In the genomic region with DNA sequence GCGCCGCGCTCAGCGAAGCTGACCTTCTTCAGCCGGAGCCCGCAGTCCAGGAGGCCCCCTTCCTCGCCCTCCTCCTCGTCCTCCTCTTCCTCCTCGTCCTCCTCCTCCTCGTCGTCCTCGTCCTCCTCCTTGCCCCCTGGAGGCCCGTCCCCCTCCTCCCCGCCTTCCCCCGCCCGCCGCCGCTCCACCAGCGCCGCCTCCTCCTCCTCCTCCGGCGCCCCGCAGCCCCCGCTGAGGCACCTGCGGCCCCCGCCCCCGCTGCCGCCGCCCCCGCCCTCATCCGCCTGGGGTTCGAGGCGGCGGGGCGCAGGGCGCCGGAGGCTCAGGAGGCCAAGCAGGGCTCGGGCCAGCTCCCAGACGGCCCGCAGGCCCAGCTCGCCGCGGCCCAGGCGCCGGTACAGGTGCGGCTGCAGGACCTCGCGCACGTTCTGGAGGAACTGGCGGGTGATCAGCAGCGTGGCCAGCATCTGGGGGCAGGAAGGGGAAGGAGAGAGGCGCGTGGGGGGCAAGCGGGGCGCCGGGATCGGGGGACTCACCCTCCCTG, we compare ENCODE assay signal across 8 cellular contexts. TPM values are rescaled to one million over a fixed set of nuclear protein-coding genes. Genes with fewer than 3 reads are reported as not detected.
DNase-seq lines count a peak whose midpoint lies in the region; TF ChIP-seq lines count a peak whose summit lies in the region.

No MANE protein-coding gene starts in this region.

- in situ Hi-C loops in mammary epithelial cell (cut with MboI; ENCODE audit: low sequenced_read_pairs in 2 of 2): no loop called here

- dilution Hi-C loops in mammary epithelial cell (cut with HindIII; ENCODE audit: low sequenced_read_pairs): loop anchor here (25.0 kb wide), 1 partner anchor 109 kb away; a partner anchor contains a TSS

- peak overlapping the region; percentile 55 for H3K27ac ChIP-seq in BLaER1
- H3K27ac ChIP-seq in HUES64 (ENCODE audit: low read depth, low read length): peak overlapping the region; percentile 86
- peak overlapping the region; percentile 19 for H3K27ac ChIP-seq in mammary epithelial cell (ENCODE audit: insufficient read depth, low read depth, low read length)

- H3K4me3 Mint-ChIP-seq in mesothelial cell of epicardium: peak overlapping the region; percentile 58

- H4K20me1 ChIP-seq in BLaER1 (peaks cover 25% of the 10 kb centered on the region), mammary epithelial cell (ENCODE audit: insufficient read depth, low read length) (no peaks in the 10 kb centered on the region)

- H3K4me2 ChIP-seq in BLaER1: peak overlapping the region; percentile 95
- peak overlapping the region; percentile 87 for H3K4me2 ChIP-seq in mammary epithelial cell (ENCODE audit: insufficient read depth, low read depth, low read length)

- CTCF ChIA-PET in mammary epithelial cell (lab: Charles Lee; ENCODE audit: low non-redundant PET): interaction anchor here (0.6 kb wide), 1 partner anchor 20 kb away, joined by 13 read pairs; no protein-coding TSS in a partner anchor

- peaks cover 36% of the 10 kb centered on the region for H3K36me3 ChIP-seq in BLaER1
- peaks cover 23% of the 10 kb centered on the region for H3K36me3 ChIP-seq in HUES64 (ENCODE audit: insufficient read depth, low read length)
- H3K36me3 ChIP-seq in mammary epithelial cell (ENCODE audit: insufficient read depth, low read length): no peaks in the 10 kb centered on the region

- H3K79me2 ChIP-seq in mammary epithelial cell (ENCODE audit: insufficient read depth, low read length): no peaks in the 10 kb centered on the region

- DNase-seq in mammary epithelial cell: no peak
- no peak for DNase-seq in mesothelial cell of epicardium (ENCODE audit: low spot score in 2 of 2, unreplicated experiment in 2 of 2)
- DNase-seq in LoVo (ENCODE audit: low spot score): no peak
- DNase-seq in ecto neural progenitor cell (ENCODE audit: low spot score): no peak
- no peak for DNase-seq in D341Med (ENCODE audit: low spot score)
- no peak for DNase-seq in NCI-H345 (lab: John Stamatoyannopoulos, UW)

- no TSS peak for BruUV-seq in mammary epithelial cell (replicated peaks; lab: Mats Ljungman, UMichigan)

- no peak overlapping the region for H3K27ac Mint-ChIP-seq in mesothelial cell of epicardium

- H3K9me3 ChIP-seq in BLaER1 (peaks cover 4% of the 10 kb centered on the region; the same call in 1 of the 2 replicates), HUES64 (ENCODE audit: insufficient read depth, low read depth, low read length) (no peaks in the 10 kb centered on the region), mammary epithelial cell (replicated peaks; ENCODE audit: insufficient read depth, low read length) (no peaks in the 10 kb centered on the region)

- intact Hi-C loops in mammary epithelial cell (cut with micrococcal nuclease): no loop called here

- H3K27me3 ChIP-seq in BLaER1 (peaks cover 23% of the 10 kb centered on the region), HUES64 (ENCODE audit: insufficient read depth, low read length) (peaks cover 7% of the 10 kb centered on the region), mammary epithelial cell (ENCODE audit: insufficient read depth, low read length) (no peaks in the 10 kb centered on the region)

- peak overlapping the region; percentile 70 for H3K9ac ChIP-seq in BLaER1
- H3K9ac ChIP-seq in HUES64 (ENCODE audit: low read depth, low read length): peak overlapping the region; percentile 83
- H3K9ac ChIP-seq in mammary epithelial cell (ENCODE audit: insufficient read depth, low read length): no peak overlapping the region

- peaks cover 10% of the 10 kb centered on the region for H3K36me3 Mint-ChIP-seq in mesothelial cell of epicardium

- H3K4me3 ChIP-seq in BLaER1 (peak overlapping the region; percentile 61), HUES64 (ENCODE audit: low read length) (peak overlapping the region; percentile 71), mammary epithelial cell (replicated peaks in 1 of 3; ENCODE audit: insufficient read depth in 1 of 3, low read depth in 2 of 3, low read length in 3 of 3) (peak overlapping the region; percentile 43 to 51 (median 45))

- peaks cover 54% of the 10 kb centered on the region for H3K4me1 ChIP-seq in BLaER1
- 0 out of 2 replicates have a peak, but pooled peaks cover 4% of the 10 kb centered on the region for H3K4me1 ChIP-seq in HUES64 (ENCODE audit: insufficient read depth, low read length)
- peaks cover 49% of the 10 kb centered on the region for H3K4me1 ChIP-seq in mammary epithelial cell (ENCODE audit: insufficient read depth, low read length)

- peaks cover 14% of the 10 kb centered on the region for H3K27me3 Mint-ChIP-seq in mesothelial cell of epicardium (ENCODE audit: low read depth)

- TF ChIP-seq CTCF in mammary epithelial cell (conservative IDR thresholded peaks at IDR 0.05 in 1 of 2, IDR thresholded peaks at IDR 0.05 in 1 of 2; ENCODE audit: extremely low read depth in 1 of 2, insufficient read depth in 1 of 2, low read depth in 1 of 2, low read length in 2 of 2) (no peak), mesothelial cell of epicardium (IDR thresholded peaks at IDR 0.05; ENCODE audit: unreplicated experiment) (no peak)

- H3K9me3 Mint-ChIP-seq in mesothelial cell of epicardium: no peaks in the 10 kb centered on the region

- WGBS in HUES64: 1% methylated on average over 48 of the region's 57 CpGs
- WGBS in mammary epithelial cell (ENCODE audit: low coverage, missing lambda C conversion rate): 2% methylated on average over 9 of the region's 57 CpGs

- peak overlapping the region; percentile 84 for H2AFZ ChIP-seq in mammary epithelial cell (ENCODE audit: low read depth, low read length)

- H3K4me1 Mint-ChIP-seq in mesothelial cell of epicardium: peaks cover 11% of the 10 kb centered on the region

RNA-seq across cellular contexts. Expression of a gene that starts 6.1 kb away (rescaled TPM):
- 10.3 TPM for polyA plus RNA-seq in HUES64 (2013, experiment 1 of 2)
- polyA plus RNA-seq in HUES64 (2013, experiment 2 of 2): 12.1 TPM
- total RNA-seq in mammary epithelial cell (10 to 100 TPM in 1 of 2 donors, 1 to 10 TPM in 1; 3.5 to 10.8 TPM), mesothelial cell of epicardium (42.1 to 43.7 TPM (median 43.5 TPM) in 3 replicates)
- 1.3 TPM for polyA plus RNA-seq in mammary epithelial cell
- polyA minus RNA-seq in mammary epithelial cell: 5.0 TPM

RNA-seq across cellular contexts. Expression of a gene that starts 8.8 kb away (rescaled TPM):
- polyA plus RNA-seq in HUES64 (2013, experiment 1 of 2): 27.5 TPM
- 24.0 TPM for polyA plus RNA-seq in HUES64 (2013, experiment 2 of 2)
- total RNA-seq in mammary epithelial cell: 10 to 100 TPM; 17.5 to 35.3 TPM
- polyA plus RNA-seq in mammary epithelial cell: 12.5 TPM
- polyA minus RNA-seq in mammary epithelial cell: 12.3 TPM
- total RNA-seq in mesothelial cell of epicardium: 42.5 to 47.0 TPM (median 45.0 TPM) in 3 replicates

RNA-seq across cellular contexts. Expression of a gene that starts 19.2 kb away (rescaled TPM):
- polyA plus RNA-seq in HUES64 (2013, experiment 1 of 2): 50.7 TPM
- polyA plus RNA-seq in HUES64 (2013, experiment 2 of 2): 48.0 TPM
- total RNA-seq in mammary epithelial cell: 10 to 100 TPM; 35.8 to 83.1 TPM
- 72.6 TPM for polyA plus RNA-seq in mammary epithelial cell
- 26.9 TPM for polyA minus RNA-seq in mammary epithelial cell
- 37.3 to 39.6 TPM (median 38.3 TPM) in 3 replicates for total RNA-seq in mesothelial cell of epicardium

RNA-seq across cellular contexts. Expression of a gene that starts 22.9 kb away (rescaled TPM):
- 68.6 TPM for polyA plus RNA-seq in HUES64 (2013, experiment 1 of 2)
- 78.5 TPM for polyA plus RNA-seq in HUES64 (2013, experiment 2 of 2)
- total RNA-seq in mammary epithelial cell (10 to 100 TPM; 36.7 to 76.3 TPM), mesothelial cell of epicardium (47.7 to 51.0 TPM (median 50.1 TPM) in 3 replicates)
- polyA plus RNA-seq in mammary epithelial cell: 43.1 TPM
- polyA minus RNA-seq in mammary epithelial cell: 7.2 TPM

RNA-seq across cellular contexts. Expression of a gene that starts 25.4 kb away (rescaled TPM):
- 7.6 TPM for polyA plus RNA-seq in HUES64 (2013, experiment 1 of 2)
- polyA plus RNA-seq in HUES64 (2013, experiment 2 of 2): 8.1 TPM
- 10 to 100 TPM in 1 of 2 donors, 1 to 10 TPM in 1; 8.5 to 29.3 TPM for total RNA-seq in mammary epithelial cell
- 3.6 TPM for polyA plus RNA-seq in mammary epithelial cell
- 1.1 TPM for polyA minus RNA-seq in mammary epithelial cell
- total RNA-seq in mesothelial cell of epicardium: 25.4 to 26.4 TPM (median 26.1 TPM) in 3 replicates

Comparison
In these comparisons a context has a peak if more than half of its experiments do, and no peak if none do; other contexts are left out.
1. H3K27ac ChIP-seq: peak in every context shown above with its lines; median percentile 86 in HUES64; 55 in BLaER1; 19 in mammary epithelial cell.